In the genomic region with DNA sequence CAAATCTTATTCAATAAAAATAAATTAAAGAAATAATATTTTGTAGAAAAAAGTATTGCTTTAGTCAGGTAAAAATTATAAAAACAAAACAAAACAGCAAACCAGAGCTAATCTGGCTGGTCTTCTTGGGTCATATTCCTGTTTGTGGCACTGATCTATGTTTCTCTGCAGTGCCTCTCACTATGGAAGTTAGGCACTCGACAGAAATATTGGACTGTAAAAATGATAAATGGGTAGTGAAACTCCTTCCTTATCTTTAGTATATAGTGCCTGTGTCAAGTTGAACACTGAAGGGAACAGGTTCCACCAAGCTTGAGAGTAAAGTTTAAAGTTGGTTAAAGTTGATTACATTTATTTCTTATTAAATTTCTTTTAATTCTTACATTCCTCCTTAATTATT, we compare ENCODE assay signal across 29 cellular contexts.
"Had no signal": no experiment of that assay in that cellular context is flagged by ENCODE, and none has a peak within 500 bp of the region (broad histone marks: within the 10 kb centered on the region; RNA-seq: fewer than 3 reads in every experiment).

No MANE protein-coding gene starts in this region.

- ATAC-seq: stimulated activated effector memory CD8-positive, alpha-beta T cell treated with anti-CD3 and anti-CD28 coated beads, Interleukin-12 subunit alpha, Interleukin-12 subunit beta, amount 100 ng/mL, for 72 hours; stimulated activated memory B cell treated with anti-CD40 and anti-IgM and Interleukin-4, amounts not matched to agents 10 μg/mL and 1 μg/mL and 100 μg/mL, for 72 hours; stimulated activated naive B cell treated with anti-CD40 and anti-IgM and Interleukin-4, amounts not matched to agents 10 μg/mL and 1 μg/mL and 100 μg/mL, for 72 hours; stimulated activated naive CD8-positive, alpha-beta T cell treated with anti-CD3 and anti-CD28 coated beads, Interleukin-15, amount 100 ng/mL, for 72 hours; stimulated activated naive CD8-positive, alpha-beta T cell treated with anti-CD3 and anti-CD28 coated beads, Interleukin-15, Interleukin-2, amounts not matched to agents 100 U/mL and 50 U/mL, for 24 hours; upper lobe of right lung had no signal

- FAIRE-seq: urothelium cell line had no signal

- H3K4me3 ChIP-seq: stomach, suprapubic skin, testis, thoracic aorta, thyroid gland, tibial artery, tibial nerve, transverse colon, upper lobe of left lung, upper lobe of right lung, uterus, vagina had no signal

- H3K4me1 Mint-ChIP-seq: stimulated activated effector memory CD8-positive, alpha-beta T cell treated with anti-CD3 and anti-CD28 coated beads, Interleukin-12 subunit alpha, Interleukin-12 subunit beta, amount 100 ng/mL, for 72 hours; stimulated activated memory B cell treated with anti-CD40 and anti-IgM and Interleukin-4, amounts not matched to agents 10 μg/mL and 1 μg/mL and 100 μg/mL, for 72 hours; stimulated activated naive B cell treated with anti-CD40 and anti-IgM and Interleukin-4, amounts not matched to agents 10 μg/mL and 1 μg/mL and 100 μg/mL, for 72 hours; stimulated activated naive CD8-positive, alpha-beta T cell treated with anti-CD3 and anti-CD28 coated beads, Interleukin-15, amount 100 ng/mL, for 72 hours had no signal

- H3K4me3 Mint-ChIP-seq: stimulated activated effector memory CD8-positive, alpha-beta T cell treated with anti-CD3 and anti-CD28 coated beads, Interleukin-12 subunit alpha, Interleukin-12 subunit beta, amount 100 ng/mL, for 72 hours; stimulated activated memory B cell treated with anti-CD40 and anti-IgM and Interleukin-4, amounts not matched to agents 10 μg/mL and 1 μg/mL and 100 μg/mL, for 72 hours; stimulated activated naive B cell treated with anti-CD40 and anti-IgM and Interleukin-4, amounts not matched to agents 10 μg/mL and 1 μg/mL and 100 μg/mL, for 72 hours; stimulated activated naive CD8-positive, alpha-beta T cell treated with anti-CD3 and anti-CD28 coated beads, Interleukin-15, amount 100 ng/mL, for 72 hours; stimulated activated naive CD8-positive, alpha-beta T cell treated with anti-CD3 and anti-CD28 coated beads, Interleukin-15, Interleukin-2, amounts not matched to agents 100 ng/mL and 50 ng/mL, for 24 hours; type B pancreatic cell had no signal

- H3K27ac Mint-ChIP-seq: stimulated activated effector memory CD8-positive, alpha-beta T cell treated with anti-CD3 and anti-CD28 coated beads, Interleukin-12 subunit alpha, Interleukin-12 subunit beta, amount 100 ng/mL, for 72 hours; stimulated activated memory B cell treated with anti-CD40 and anti-IgM and Interleukin-4, amounts not matched to agents 10 μg/mL and 1 μg/mL and 100 μg/mL, for 72 hours; stimulated activated naive B cell treated with anti-CD40 and anti-IgM and Interleukin-4, amounts not matched to agents 10 μg/mL and 1 μg/mL and 100 μg/mL, for 72 hours; stimulated activated naive CD8-positive, alpha-beta T cell treated with anti-CD3 and anti-CD28 coated beads, Interleukin-15, amount 100 ng/mL, for 72 hours; stimulated activated naive CD8-positive, alpha-beta T cell treated with anti-CD3 and anti-CD28 coated beads, Interleukin-15, Interleukin-2, amounts not matched to agents 100 ng/mL and 50 ng/mL, for 24 hours; type B pancreatic cell had no signal

- H3K36me3 Mint-ChIP-seq: stimulated activated effector memory CD8-positive, alpha-beta T cell treated with anti-CD3 and anti-CD28 coated beads, Interleukin-12 subunit alpha, Interleukin-12 subunit beta, amount 100 ng/mL, for 72 hours; stimulated activated memory B cell treated with anti-CD40 and anti-IgM and Interleukin-4, amounts not matched to agents 10 μg/mL and 1 μg/mL and 100 μg/mL, for 72 hours; stimulated activated naive B cell treated with anti-CD40 and anti-IgM and Interleukin-4, amounts not matched to agents 10 μg/mL and 1 μg/mL and 100 μg/mL, for 72 hours; type B pancreatic cell had no signal

- H3K27ac ChIP-seq: stomach, suprapubic skin, testis, thoracic aorta, thyroid gland, tibial artery, tibial nerve, transverse colon, upper lobe of left lung, upper lobe of right lung, uterus, vagina had no signal

- H3K4me1 ChIP-seq: stomach, suprapubic skin, testis, thyroid gland, tibial artery, tibial nerve, transverse colon, upper lobe of left lung, upper lobe of right lung, uterus, vagina had no signal

- H3K27me3 Mint-ChIP-seq: stimulated activated memory B cell treated with anti-CD40 and anti-IgM and Interleukin-4, amounts not matched to agents 10 μg/mL and 1 μg/mL and 100 μg/mL, for 72 hours; stimulated activated naive B cell treated with anti-CD40 and anti-IgM and Interleukin-4, amounts not matched to agents 10 μg/mL and 1 μg/mL and 100 μg/mL, for 72 hours; stimulated activated naive CD8-positive, alpha-beta T cell treated with anti-CD3 and anti-CD28 coated beads, Interleukin-15, amount 100 ng/mL, for 72 hours; stimulated activated naive CD8-positive, alpha-beta T cell treated with anti-CD3 and anti-CD28 coated beads, Interleukin-15, Interleukin-2, amounts not matched to agents 100 ng/mL and 50 ng/mL, for 24 hours; type B pancreatic cell had no signal

- DNase-seq: stimulated activated CD4-positive, alpha-beta T cell treated with anti-CD3 and anti-CD28 coated beads, Interleukin-2, amount 100 ng/mL, for 48 hours; stimulated activated CD4-positive, alpha-beta T cell treated with anti-CD3 and anti-CD28 coated beads, Interleukin-4, amount 100 ng/mL, for 1 hour; stimulated activated CD4-positive, alpha-beta T cell treated with anti-CD3 and anti-CD28 coated beads, Interleukin-4, amount 100 ng/mL, for 24 hours; stimulated activated CD4-positive, alpha-beta T cell treated with anti-CD3 and anti-CD28 coated beads, Interleukin-4, amount 100 ng/mL, for 4 hours; stimulated activated CD8-positive, alpha-beta memory T cell treated with anti-CD3 and anti-CD28 coated beads, Interleukin-4, amount 100 ng/mL, for 48 hours; stimulated activated naive B cell treated with anti-CD40 and anti-IgM and Interleukin-4, amounts not matched to agents 10 μg/mL and 1 μg/mL and 100 μg/mL, for 72 hours; stimulated activated naive CD4-positive, alpha-beta T cell; stimulated activated naive CD4-positive, alpha-beta T cell treated with Interleukin-2 at 50 U/mL for 16 hours; stimulated activated naive CD8-positive, alpha-beta T cell treated with anti-CD3 and anti-CD28 coated beads, Interleukin-15, amount 100 ng/mL, for 72 hours; stimulated activated naive CD8-positive, alpha-beta T cell treated with anti-CD3 and anti-CD28 coated beads, Interleukin-15, Interleukin-2, amounts not matched to agents 100 U/mL and 50 U/mL, for 24 hours; stomach; substantia nigra; testis; thyroid gland; tibial artery; transverse colon; trophoblast cell; upper lobe of left lung; upper lobe of right lung; uterus had no signal

- H3K36me3 ChIP-seq: stomach, suprapubic skin, thoracic aorta, thyroid gland, tibial artery, tibial nerve, transverse colon, upper lobe of left lung, upper lobe of right lung, uterus, vagina had no signal

- H3K9me3 ChIP-seq: testis, thoracic aorta, thyroid gland, upper lobe of left lung, upper lobe of right lung, uterus, vagina had no signal

- H3K9me3 Mint-ChIP-seq: stimulated activated memory B cell treated with anti-CD40 and anti-IgM and Interleukin-4, amounts not matched to agents 10 μg/mL and 1 μg/mL and 100 μg/mL, for 72 hours; type B pancreatic cell had no signal
